In the genomic region with DNA sequence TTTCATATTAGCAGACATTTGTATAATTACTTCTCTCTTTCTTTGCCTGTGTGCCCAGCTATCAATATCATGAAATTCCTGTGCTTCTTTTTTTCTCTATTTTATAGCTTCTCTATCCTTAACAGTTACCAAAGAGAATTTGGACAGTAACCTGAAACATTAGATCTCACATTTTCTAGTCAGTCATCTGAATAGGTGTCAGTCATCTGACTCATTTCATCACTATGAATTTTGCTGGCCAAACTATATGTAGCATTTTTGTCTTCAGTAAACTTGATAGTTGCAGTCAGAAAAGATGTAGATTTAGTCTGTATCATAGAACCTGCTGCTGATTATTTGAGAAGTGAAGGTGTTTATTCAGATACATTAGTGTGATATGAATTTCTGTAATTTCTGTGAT, we compare ENCODE assay signal across 22 cellular contexts. TPM values are rescaled to one million over a fixed set of nuclear protein-coding genes. Genes with fewer than 3 reads are reported as not detected.
DNase-seq lines count a peak whose midpoint lies in the region; ATAC-seq and TF ChIP-seq lines count a peak whose summit lies in the region.
"Had no signal": no experiment of that assay in that cellular context is flagged by ENCODE, and none has a peak within 500 bp of the region (broad histone marks: within the 10 kb centered on the region; RNA-seq: fewer than 3 reads in every experiment).

No MANE protein-coding gene starts in this region.

- peaks cover 48% of the 10 kb centered on the region for H3K4me1 Mint-ChIP-seq in GM23338
- H3K4me1 Mint-ChIP-seq: CD8-positive, alpha-beta memory T cell had no signal

- H3F3A ChIP-seq in GM23338 (replicated peaks; ENCODE audit: low read depth), result no peaks in the 10 kb centered on the region; the same call in 1 of the 2 replicates

- no peak overlapping the region for H2AFZ ChIP-seq in GM23338

- H3K4me2 ChIP-seq in GM23338, result no peak overlapping the region

- H3K9me3 Mint-ChIP-seq in GM23338, result no peaks in the 10 kb centered on the region; the same call in 2 of the 3 replicates
- H3K9me3 Mint-ChIP-seq: CD8-positive, alpha-beta memory T cell; IgD-negative memory B cell had no signal

- H3K4me1 ChIP-seq in left ventricle myocardium inferior (peaks cover 65% of the 10 kb centered on the region), right cardiac atrium (ENCODE audit: control insufficient read depth, insufficient read depth, low read length) (peaks cover 1% of the 10 kb centered on the region), RWPE2 (ENCODE audit: insufficient read depth, poor library complexity, severe bottlenecking) (no peaks in the 10 kb centered on the region), GM23338 (ENCODE audit: insufficient read depth) (peaks cover 33% of the 10 kb centered on the region)

- H3K36me3 ChIP-seq in left ventricle myocardium inferior, result peaks cover 48% of the 10 kb centered on the region
- H3K36me3 ChIP-seq in RWPE2 (ENCODE audit: low read depth), result peaks cover 70% of the 10 kb centered on the region
- H3K36me3 ChIP-seq in GM23338 (ENCODE audit: insufficient read depth), result peaks cover 5% of the 10 kb centered on the region; the same call in 1 of the 2 replicates

- H3K27ac Mint-ChIP-seq in GM23338, result no peak overlapping the region

- no peaks in the 10 kb centered on the region for H3K9me2 ChIP-seq in GM23338 (ENCODE audit: insufficient read depth)

- H3K36me3 Mint-ChIP-seq in GM23338 (ENCODE audit: low read depth), result peaks cover 38% of the 10 kb centered on the region; the same call in 2 of the 3 replicates

- H4K20me1 ChIP-seq in GM23338 (replicated peaks; ENCODE audit: insufficient read depth), result no peaks in the 10 kb centered on the region

- no peaks in the 10 kb centered on the region; the same call in 1 of the 2 replicates for H3K79me2 ChIP-seq in GM23338 (replicated peaks; ENCODE audit: insufficient read depth)

- ATAC-seq in right cardiac atrium (no peak), RWPE2 (ENCODE audit: low read depth) (peak; percentile 45; the same call in 1 of the 3 replicates), GM23338 (no peak)
- ATAC-seq: Panc1 had no signal

- H3K9me3 ChIP-seq in left ventricle myocardium inferior (replicated peaks) (no peaks in the 10 kb centered on the region), right cardiac atrium (ENCODE audit: control insufficient read depth, low read length) (no peaks in the 10 kb centered on the region), RWPE2 (ENCODE audit: severe bottlenecking) (no peaks in the 10 kb centered on the region)
- H3K9me3 ChIP-seq: SJSA1 had no signal

- H3K4me3 ChIP-seq in left ventricle myocardium inferior (no peak overlapping the region), right cardiac atrium (ENCODE audit: low read length) (no peak overlapping the region), RWPE2 (ENCODE audit: severe bottlenecking) (no peak overlapping the region), choroid plexus epithelial cell (ENCODE audit: low read depth, low read length) (no peak overlapping the region), GM23338 (no peak overlapping the region)
- H3K4me3 ChIP-seq: SJSA1 had no signal

- H3K27me3 Mint-ChIP-seq in GM23338 (ENCODE audit: insufficient read depth, low read depth, poor library complexity), result no peaks in the 10 kb centered on the region
- H3K27me3 Mint-ChIP-seq: CD8-positive, alpha-beta memory T cell; IgD-negative memory B cell had no signal

- intact Hi-C loops in left ventricle myocardium inferior (cut with micrococcal nuclease), result no loop called here
- intact Hi-C loops in right cardiac atrium (cut with DNase I), result no loop called here
- intact Hi-C loops in posterior vena cava (cut with DNase I), result no loop called here

- H3K27ac ChIP-seq in left ventricle myocardium inferior (replicated peaks), result peak overlapping the region; percentile 82
- H3K27ac ChIP-seq in right cardiac atrium (ENCODE audit: low read length), result no peak overlapping the region
- no peak overlapping the region for H3K27ac ChIP-seq in RWPE2 (ENCODE audit: poor library complexity, severe bottlenecking)
- H3K27ac ChIP-seq in GM23338 (ENCODE audit: low read depth), result no peak overlapping the region
- H3K27ac ChIP-seq: C4-2B, SJSA1 had no signal

- no peak for TF ChIP-seq CTCF in left ventricle myocardium inferior (IDR thresholded peaks at IDR 0.05; ENCODE audit: borderline replicate concordance)
- TF ChIP-seq CTCF in RWPE2 (IDR thresholded peaks at IDR 0.05; ENCODE audit: poor library complexity, severe bottlenecking), result no peak
- TF ChIP-seq CTCF in choroid plexus epithelial cell (conservative IDR thresholded peaks at IDR 0.05; ENCODE audit: low read depth, low read length), result no peak
- TF ChIP-seq CTCF in GM23338 (conservative IDR thresholded peaks at IDR 0.05; ENCODE audit: low read depth in 2 of 2), result no peak

- H3K27me3 ChIP-seq in left ventricle myocardium inferior (ENCODE audit: low read depth) (no peaks in the 10 kb centered on the region), right cardiac atrium (ENCODE audit: control insufficient read depth, insufficient read depth) (no peaks in the 10 kb centered on the region), RWPE2 (ENCODE audit: insufficient read depth, poor library complexity, severe bottlenecking) (no peaks in the 10 kb centered on the region), GM23338 (ENCODE audit: insufficient read depth) (no peaks in the 10 kb centered on the region)
- H3K27me3 ChIP-seq: SJSA1 had no signal

- in situ Hi-C loops in ACHN (cut with HindIII; ENCODE audit: low pct_ligation_motif_present, low pct_unique_long_range_greater_than_20kb, low sequenced_read_pairs), result no loop called here

- DNase-seq in left ventricle myocardium inferior (no peak), right cardiac atrium (no peak), RWPE2 (ENCODE audit: low spot score) (no peak), choroid plexus epithelial cell (ENCODE audit: low read depth) (peak; percentile 28), GM23338 (ENCODE audit: low spot score) (no peak), posterior vena cava (ENCODE audit: low spot score) (no peak), ACHN (no peak)
- DNase-seq: AML-193; CD8-positive, alpha-beta memory T cell; GDM1; H7; MV-4-11; NCI-H1105 treated with DMSO at 0.1 percent for 48 hours; NCI-H1694 treated with DMSO at 0.1 percent for 48 hours; NCI-H2081 treated with DMSO at 0.1 percent for 48 hours; NCI-H2171 treated with DMSO at 0.1 percent for 48 hours; NCI-H524 treated with DMSO at 0.1 percent for 48 hours; NCI-H82 had no signal

- no peak overlapping the region for H3K4me3 Mint-ChIP-seq in GM23338
- H3K4me3 Mint-ChIP-seq: CD8-positive, alpha-beta memory T cell; IgD-negative memory B cell had no signal

TF ChIP-seq in GM23338, 12 proteins besides CTCF, POLR2A, EP300 and RAD21:
- TF ChIP-seq EZH2 (IDR thresholded peaks at IDR 0.05; ENCODE audit: low read depth, unreplicated experiment), result no peak
- TF ChIP-seq JUNB (IDR thresholded peaks at IDR 0.05; ENCODE audit: unreplicated experiment), result no peak
- TF ChIP-seq ZNF114 (CRISPR knock-in tag; IDR thresholded peaks at IDR 0.05), result no peak
- TF ChIP-seq ZNF331 (CRISPR knock-in tag; IDR thresholded peaks at IDR 0.05; ENCODE audit: low read depth), result no peak
- TF ChIP-seq, protein P1, sequence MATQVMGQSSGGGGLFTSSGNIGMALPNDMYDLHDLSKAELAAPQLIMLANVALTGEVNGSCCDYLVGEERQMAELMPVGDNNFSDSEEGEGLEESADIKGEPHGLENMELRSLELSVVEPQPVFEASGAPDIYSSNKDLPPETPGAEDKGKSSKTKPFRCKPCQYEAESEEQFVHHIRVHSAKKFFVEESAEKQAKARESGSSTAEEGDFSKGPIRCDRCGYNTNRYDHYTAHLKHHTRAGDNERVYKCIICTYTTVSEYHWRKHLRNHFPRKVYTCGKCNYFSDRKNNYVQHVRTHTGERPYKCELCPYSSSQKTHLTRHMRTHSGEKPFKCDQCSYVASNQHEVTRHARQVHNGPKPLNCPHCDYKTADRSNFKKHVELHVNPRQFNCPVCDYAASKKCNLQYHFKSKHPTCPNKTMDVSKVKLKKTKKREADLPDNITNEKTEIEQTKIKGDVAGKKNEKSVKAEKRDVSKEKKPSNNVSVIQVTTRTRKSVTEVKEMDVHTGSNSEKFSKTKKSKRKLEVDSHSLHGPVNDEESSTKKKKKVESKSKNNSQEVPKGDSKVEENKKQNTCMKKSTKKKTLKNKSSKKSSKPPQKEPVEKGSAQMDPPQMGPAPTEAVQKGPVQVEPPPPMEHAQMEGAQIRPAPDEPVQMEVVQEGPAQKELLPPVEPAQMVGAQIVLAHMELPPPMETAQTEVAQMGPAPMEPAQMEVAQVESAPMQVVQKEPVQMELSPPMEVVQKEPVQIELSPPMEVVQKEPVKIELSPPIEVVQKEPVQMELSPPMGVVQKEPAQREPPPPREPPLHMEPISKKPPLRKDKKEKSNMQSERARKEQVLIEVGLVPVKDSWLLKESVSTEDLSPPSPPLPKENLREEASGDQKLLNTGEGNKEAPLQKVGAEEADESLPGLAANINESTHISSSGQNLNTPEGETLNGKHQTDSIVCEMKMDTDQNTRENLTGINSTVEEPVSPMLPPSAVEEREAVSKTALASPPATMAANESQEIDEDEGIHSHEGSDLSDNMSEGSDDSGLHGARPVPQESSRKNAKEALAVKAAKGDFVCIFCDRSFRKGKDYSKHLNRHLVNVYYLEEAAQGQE (IDR thresholded peaks at IDR 0.05; ENCODE audit: unreplicated experiment), result no peak
- no peak for TF ChIP-seq STAT1 (IDR thresholded peaks at IDR 0.05; ENCODE audit: unreplicated experiment)
- TF ChIP-seq POLR2AphosphoS5 (IDR thresholded peaks at IDR 0.05; ENCODE audit: low read depth), result no peak

RNA-seq across cellular contexts. Expression of a gene that starts 52.6 kb away (rescaled TPM):
- 30.5 TPM for total RNA-seq in left ventricle myocardium inferior
- total RNA-seq in right cardiac atrium, result 10 to 100 TPM; 39.3 to 51.9 (median 43.8) TPM
- 20.4 TPM for polyA plus RNA-seq in right cardiac atrium
- total RNA-seq in GM23338 (2014; rRNA removed; shearing (Covaris generic)), result 49.3 and 57.8 TPM in 2 replicates
- polyA plus RNA-seq in GM23338 (2016; fragmentation: Nextera tagmentation; extraction: Ambion mirVana), result 12.2 and 17.8 TPM in 2 replicates
- total RNA-seq in posterior vena cava, result 10 to 100 TPM; 22.2 to 24.6 TPM

RNA-seq across cellular contexts. Expression of a gene that starts 53.4 kb away (rescaled TPM):
- total RNA-seq in left ventricle myocardium inferior (75.2 TPM), right cardiac atrium (10 to 100 TPM; 71.7 to 97.3 (median 91.3) TPM), posterior vena cava (100 to 1,000 TPM in 1 of 2 donors, 10 to 100 TPM in 1; 78.6 to 101 TPM)
- polyA plus RNA-seq in right cardiac atrium (13.8 TPM), GM23338 (2016; fragmentation: Nextera tagmentation; extraction: Ambion mirVana) (5.6 and 7.8 TPM in 2 replicates)
- total RNA-seq in GM23338 (2014; rRNA removed; shearing (Covaris generic)), result 22.8 and 34.1 TPM in 2 replicates
